1 cellular context compared by ENCODE assay signal in the genomic region with DNA sequence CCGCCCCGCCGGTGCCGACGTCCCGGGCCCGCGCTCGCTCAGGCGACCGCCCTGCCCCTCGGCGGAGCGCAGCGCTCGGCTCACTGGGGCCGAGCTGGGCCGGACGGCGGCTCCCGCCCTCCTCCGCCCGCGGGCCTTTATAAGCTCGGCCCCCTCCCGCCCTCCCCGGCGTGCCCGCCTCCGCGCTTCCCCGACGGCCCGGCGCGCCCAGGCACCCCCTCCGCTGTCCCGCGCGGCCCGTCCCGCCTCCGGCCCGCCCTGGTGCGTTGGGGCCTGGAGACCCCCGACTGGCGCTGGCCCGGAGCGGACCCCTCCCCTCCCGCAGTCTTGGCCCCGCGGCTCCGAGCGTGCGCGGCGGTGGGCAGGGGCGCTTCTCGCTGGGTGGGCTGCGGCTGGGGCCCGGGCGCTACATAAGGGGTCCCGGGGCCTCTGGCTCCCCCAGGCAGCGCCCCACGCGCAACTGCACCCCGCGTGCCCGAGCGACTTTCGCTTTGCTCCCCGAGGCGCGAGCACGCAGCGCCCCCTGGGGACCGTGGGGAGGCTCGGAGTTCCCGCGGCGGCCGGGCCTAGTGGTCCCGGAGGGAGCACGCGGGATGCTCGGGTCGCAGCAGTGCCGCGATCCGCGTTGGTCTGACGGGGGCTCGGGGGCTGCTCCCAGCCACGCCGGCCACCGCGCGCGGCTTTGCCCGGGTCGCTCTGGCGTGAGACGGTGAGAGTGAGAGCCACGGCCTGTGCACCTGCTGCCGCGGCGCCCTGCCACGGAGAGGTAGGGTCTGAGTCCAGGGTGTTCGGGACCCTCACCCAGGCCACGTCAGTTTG.
TF ChIP-seq lines count a peak whose summit lies in the region.

A gene with protein sequence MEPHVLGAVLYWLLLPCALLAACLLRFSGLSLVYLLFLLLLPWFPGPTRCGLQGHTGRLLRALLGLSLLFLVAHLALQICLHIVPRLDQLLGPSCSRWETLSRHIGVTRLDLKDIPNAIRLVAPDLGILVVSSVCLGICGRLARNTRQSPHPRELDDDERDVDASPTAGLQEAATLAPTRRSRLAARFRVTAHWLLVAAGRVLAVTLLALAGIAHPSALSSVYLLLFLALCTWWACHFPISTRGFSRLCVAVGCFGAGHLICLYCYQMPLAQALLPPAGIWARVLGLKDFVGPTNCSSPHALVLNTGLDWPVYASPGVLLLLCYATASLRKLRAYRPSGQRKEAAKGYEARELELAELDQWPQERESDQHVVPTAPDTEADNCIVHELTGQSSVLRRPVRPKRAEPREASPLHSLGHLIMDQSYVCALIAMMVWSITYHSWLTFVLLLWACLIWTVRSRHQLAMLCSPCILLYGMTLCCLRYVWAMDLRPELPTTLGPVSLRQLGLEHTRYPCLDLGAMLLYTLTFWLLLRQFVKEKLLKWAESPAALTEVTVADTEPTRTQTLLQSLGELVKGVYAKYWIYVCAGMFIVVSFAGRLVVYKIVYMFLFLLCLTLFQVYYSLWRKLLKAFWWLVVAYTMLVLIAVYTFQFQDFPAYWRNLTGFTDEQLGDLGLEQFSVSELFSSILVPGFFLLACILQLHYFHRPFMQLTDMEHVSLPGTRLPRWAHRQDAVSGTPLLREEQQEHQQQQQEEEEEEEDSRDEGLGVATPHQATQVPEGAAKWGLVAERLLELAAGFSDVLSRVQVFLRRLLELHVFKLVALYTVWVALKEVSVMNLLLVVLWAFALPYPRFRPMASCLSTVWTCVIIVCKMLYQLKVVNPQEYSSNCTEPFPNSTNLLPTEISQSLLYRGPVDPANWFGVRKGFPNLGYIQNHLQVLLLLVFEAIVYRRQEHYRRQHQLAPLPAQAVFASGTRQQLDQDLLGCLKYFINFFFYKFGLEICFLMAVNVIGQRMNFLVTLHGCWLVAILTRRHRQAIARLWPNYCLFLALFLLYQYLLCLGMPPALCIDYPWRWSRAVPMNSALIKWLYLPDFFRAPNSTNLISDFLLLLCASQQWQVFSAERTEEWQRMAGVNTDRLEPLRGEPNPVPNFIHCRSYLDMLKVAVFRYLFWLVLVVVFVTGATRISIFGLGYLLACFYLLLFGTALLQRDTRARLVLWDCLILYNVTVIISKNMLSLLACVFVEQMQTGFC (N-terminal part only) (minus strand): TSS at position 115 of the 819 bp plus-strand sequence. CDS start 256 bp downstream, outside the sequence.

TF ChIP-seq in HEK293, 187 proteins besides CTCF, POLR2A, EP300 and RAD21 (continued from another document):
- no peak for TF ChIP-seq ZNF426 (tag by site-specific recombination; IDR thresholded peaks at IDR 0.05)
- no peak for TF ChIP-seq EGR2 (tag by site-specific recombination; IDR thresholded peaks at IDR 0.05; ENCODE audit: low read depth)
- no peak for TF ChIP-seq ZNF157 (tag by site-specific recombination; IDR thresholded peaks at IDR 0.05)
- TF ChIP-seq ZNF701 (tag by site-specific recombination; IDR thresholded peaks at IDR 0.05): no peak
- no peak for TF ChIP-seq ZNF501 (tag by site-specific recombination; IDR thresholded peaks at IDR 0.05)
- TF ChIP-seq, protein P1, sequence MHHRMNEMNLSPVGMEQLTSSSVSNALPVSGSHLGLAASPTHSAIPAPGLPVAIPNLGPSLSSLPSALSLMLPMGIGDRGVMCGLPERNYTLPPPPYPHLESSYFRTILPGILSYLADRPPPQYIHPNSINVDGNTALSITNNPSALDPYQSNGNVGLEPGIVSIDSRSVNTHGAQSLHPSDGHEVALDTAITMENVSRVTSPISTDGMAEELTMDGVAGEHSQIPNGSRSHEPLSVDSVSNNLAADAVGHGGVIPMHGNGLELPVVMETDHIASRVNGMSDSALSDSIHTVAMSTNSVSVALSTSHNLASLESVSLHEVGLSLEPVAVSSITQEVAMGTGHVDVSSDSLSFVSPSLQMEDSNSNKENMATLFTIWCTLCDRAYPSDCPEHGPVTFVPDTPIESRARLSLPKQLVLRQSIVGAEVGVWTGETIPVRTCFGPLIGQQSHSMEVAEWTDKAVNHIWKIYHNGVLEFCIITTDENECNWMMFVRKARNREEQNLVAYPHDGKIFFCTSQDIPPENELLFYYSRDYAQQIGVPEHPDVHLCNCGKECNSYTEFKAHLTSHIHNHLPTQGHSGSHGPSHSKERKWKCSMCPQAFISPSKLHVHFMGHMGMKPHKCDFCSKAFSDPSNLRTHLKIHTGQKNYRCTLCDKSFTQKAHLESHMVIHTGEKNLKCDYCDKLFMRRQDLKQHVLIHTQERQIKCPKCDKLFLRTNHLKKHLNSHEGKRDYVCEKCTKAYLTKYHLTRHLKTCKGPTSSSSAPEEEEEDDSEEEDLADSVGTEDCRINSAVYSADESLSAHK (tag by site-specific recombination; IDR thresholded peaks at IDR 0.05): 0 out of 2 replicates have a peak, but pooled peaks have one; percentile 11
- TF ChIP-seq ZNF391 (tag by site-specific recombination; IDR thresholded peaks at IDR 0.05; ENCODE audit: borderline replicate concordance, low read depth): no peak
- no peak for TF ChIP-seq AEBP2 (tag by site-specific recombination; IDR thresholded peaks at IDR 0.05; ENCODE audit: borderline replicate concordance)
- TF ChIP-seq PATZ1 (tag by site-specific recombination; IDR thresholded peaks at IDR 0.05): peak; percentile 83
- no peak for TF ChIP-seq ZNF626 (tag by site-specific recombination; IDR thresholded peaks at IDR 0.05)
- no peak for TF ChIP-seq ZNF112 (tag by site-specific recombination; IDR thresholded peaks at IDR 0.05)
- no peak for TF ChIP-seq ZNF366 (tag by site-specific recombination; conservative IDR thresholded peaks at IDR 0.05)
- no peak for TF ChIP-seq SP3 (tag by site-specific recombination; IDR thresholded peaks at IDR 0.05)
- TF ChIP-seq ZNF169 (tag by site-specific recombination; IDR thresholded peaks at IDR 0.05): no peak
- TF ChIP-seq, protein P2, sequence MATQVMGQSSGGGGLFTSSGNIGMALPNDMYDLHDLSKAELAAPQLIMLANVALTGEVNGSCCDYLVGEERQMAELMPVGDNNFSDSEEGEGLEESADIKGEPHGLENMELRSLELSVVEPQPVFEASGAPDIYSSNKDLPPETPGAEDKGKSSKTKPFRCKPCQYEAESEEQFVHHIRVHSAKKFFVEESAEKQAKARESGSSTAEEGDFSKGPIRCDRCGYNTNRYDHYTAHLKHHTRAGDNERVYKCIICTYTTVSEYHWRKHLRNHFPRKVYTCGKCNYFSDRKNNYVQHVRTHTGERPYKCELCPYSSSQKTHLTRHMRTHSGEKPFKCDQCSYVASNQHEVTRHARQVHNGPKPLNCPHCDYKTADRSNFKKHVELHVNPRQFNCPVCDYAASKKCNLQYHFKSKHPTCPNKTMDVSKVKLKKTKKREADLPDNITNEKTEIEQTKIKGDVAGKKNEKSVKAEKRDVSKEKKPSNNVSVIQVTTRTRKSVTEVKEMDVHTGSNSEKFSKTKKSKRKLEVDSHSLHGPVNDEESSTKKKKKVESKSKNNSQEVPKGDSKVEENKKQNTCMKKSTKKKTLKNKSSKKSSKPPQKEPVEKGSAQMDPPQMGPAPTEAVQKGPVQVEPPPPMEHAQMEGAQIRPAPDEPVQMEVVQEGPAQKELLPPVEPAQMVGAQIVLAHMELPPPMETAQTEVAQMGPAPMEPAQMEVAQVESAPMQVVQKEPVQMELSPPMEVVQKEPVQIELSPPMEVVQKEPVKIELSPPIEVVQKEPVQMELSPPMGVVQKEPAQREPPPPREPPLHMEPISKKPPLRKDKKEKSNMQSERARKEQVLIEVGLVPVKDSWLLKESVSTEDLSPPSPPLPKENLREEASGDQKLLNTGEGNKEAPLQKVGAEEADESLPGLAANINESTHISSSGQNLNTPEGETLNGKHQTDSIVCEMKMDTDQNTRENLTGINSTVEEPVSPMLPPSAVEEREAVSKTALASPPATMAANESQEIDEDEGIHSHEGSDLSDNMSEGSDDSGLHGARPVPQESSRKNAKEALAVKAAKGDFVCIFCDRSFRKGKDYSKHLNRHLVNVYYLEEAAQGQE (tag by site-specific recombination; IDR thresholded peaks at IDR 0.05): no peak
- TF ChIP-seq ZSCAN5A (tag by site-specific recombination; IDR thresholded peaks at IDR 0.05): no peak
- peak; percentile 41; the same call in 1 of the 2 replicates for TF ChIP-seq ZNF10 (tag by site-specific recombination; IDR thresholded peaks at IDR 0.05)
- no peak for TF ChIP-seq ZNF394 (tag by site-specific recombination; IDR thresholded peaks at IDR 0.05; ENCODE audit: borderline replicate concordance)
- TF ChIP-seq MZF1 (tag by site-specific recombination; IDR thresholded peaks at IDR 0.05; ENCODE audit: borderline replicate concordance): no peak
- TF ChIP-seq ZNF548 (tag by site-specific recombination; IDR thresholded peaks at IDR 0.05): no peak
- TF ChIP-seq, protein P3, sequence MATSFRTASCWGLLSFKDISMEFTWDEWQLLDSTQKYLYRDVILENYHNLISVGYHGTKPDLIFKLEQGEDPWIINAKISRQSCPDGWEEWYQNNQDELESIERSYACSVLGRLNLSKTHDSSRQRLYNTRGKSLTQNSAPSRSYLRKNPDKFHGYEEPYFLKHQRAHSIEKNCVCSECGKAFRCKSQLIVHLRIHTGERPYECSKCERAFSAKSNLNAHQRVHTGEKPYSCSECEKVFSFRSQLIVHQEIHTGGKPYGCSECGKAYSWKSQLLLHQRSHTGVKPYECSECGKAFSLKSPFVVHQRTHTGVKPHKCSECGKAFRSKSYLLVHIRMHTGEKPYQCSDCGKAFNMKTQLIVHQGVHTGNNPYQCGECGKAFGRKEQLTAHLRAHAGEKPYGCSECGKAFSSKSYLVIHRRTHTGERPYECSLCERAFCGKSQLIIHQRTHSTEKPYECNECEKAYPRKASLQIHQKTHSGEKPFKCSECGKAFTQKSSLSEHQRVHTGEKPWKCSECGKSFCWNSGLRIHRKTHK (tag by site-specific recombination; IDR thresholded peaks at IDR 0.05): no peak
- no peak for TF ChIP-seq HOXD13 (CRISPR knock-in tag; IDR thresholded peaks at IDR 0.05; ENCODE audit: borderline replicate concordance)
- no peak for TF ChIP-seq ZNF239 (tag by site-specific recombination; IDR thresholded peaks at IDR 0.05)
- TF ChIP-seq, protein P4, sequence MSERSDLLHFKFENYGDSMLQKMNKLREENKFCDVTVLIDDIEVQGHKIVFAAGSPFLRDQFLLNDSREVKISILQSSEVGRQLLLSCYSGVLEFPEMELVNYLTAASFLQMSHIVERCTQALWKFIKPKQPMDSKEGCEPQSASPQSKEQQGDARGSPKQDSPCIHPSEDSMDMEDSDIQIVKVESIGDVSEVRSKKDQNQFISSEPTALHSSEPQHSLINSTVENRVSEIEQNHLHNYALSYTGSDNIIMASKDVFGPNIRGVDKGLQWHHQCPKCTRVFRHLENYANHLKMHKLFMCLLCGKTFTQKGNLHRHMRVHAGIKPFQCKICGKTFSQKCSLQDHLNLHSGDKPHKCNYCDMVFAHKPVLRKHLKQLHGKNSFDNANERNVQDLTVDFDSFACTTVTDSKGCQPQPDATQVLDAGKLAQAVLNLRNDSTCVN (tag by site-specific recombination; optimal IDR thresholded peaks at IDR 0.05): peak; percentile 69
- no peak for TF ChIP-seq ZNF202 (tag by site-specific recombination; IDR thresholded peaks at IDR 0.05; ENCODE audit: borderline replicate concordance)
- no peak for TF ChIP-seq HIC1 (tag by site-specific recombination; IDR thresholded peaks at IDR 0.05)
- TF ChIP-seq BCL11A (tag by site-specific recombination; IDR thresholded peaks at IDR 0.05; ENCODE audit: low read depth): no peak
- TF ChIP-seq REPIN1 (tag by site-specific recombination; IDR thresholded peaks at IDR 0.05; ENCODE audit: low read depth): no peak
